Comparison of ENCODE assay signal across 1 cellular context in genomic region chr4:71290481-71290880, GRCh38.
TF ChIP-seq lines count a peak whose summit lies in the region.

No MANE protein-coding gene starts in this region.

TF ChIP-seq in IMR-90, 13 proteins besides CTCF, POLR2A, EP300 and RAD21 (continued from another document):
- TF ChIP-seq RFX5 (IDR thresholded peaks at IDR 0.05; ENCODE audit: low read depth, low read length) = no peak
- no peak for TF ChIP-seq CHD1 (IDR thresholded peaks at IDR 0.05; ENCODE audit: low read depth, low read length)
- TF ChIP-seq RCOR1 (IDR thresholded peaks at IDR 0.05; ENCODE audit: insufficient replicate concordance, low read length) = no peak
- no peak for TF ChIP-seq BHLHE40 (IDR thresholded peaks at IDR 0.05; ENCODE audit: low read depth, low read length)
- TF ChIP-seq MXI1 (IDR thresholded peaks at IDR 0.05; ENCODE audit: borderline replicate concordance, low read depth, low read length) = no peak
- TF ChIP-seq MAFK (IDR thresholded peaks at IDR 0.05; ENCODE audit: low read depth, low read length) = no peak
